In the genomic region with DNA sequence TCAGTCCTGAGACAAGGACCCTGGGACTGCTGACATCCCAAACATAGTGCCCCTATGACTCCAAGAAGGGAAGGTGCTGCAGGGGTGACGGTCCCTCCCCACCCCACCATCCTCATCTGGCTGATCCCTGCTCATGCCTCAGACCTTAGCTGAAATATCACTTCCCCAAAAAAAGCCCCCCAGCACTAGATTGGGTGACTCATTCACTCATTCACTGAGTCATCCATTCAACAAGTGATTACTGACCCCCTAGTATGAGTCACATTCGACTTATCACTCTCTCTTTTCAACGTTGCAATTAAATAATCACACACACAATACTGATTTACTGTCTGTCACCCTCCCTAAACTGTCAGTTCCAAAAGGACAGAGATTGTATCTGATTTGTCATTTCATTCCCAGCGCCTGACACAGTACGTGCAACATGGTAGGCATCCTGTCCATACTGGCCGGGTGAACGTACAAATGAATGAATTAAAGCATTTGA, we compare ENCODE assay signal across 13 cellular contexts. TPM values are rescaled to one million over a fixed set of nuclear protein-coding genes. Genes with fewer than 3 reads are reported as not detected.
DNase-seq lines count a peak whose midpoint lies in the region; ATAC-seq and TF ChIP-seq lines count a peak whose summit lies in the region.
"Had no signal": no experiment of that assay in that cellular context is flagged by ENCODE, and none has a peak within 500 bp of the region (broad histone marks: within the 10 kb centered on the region; RNA-seq: fewer than 3 reads in every experiment).

No MANE protein-coding gene starts in this region.

- H3K27me3 ChIP-seq in DND-41 (ENCODE audit: insufficient read depth, low read length, poor library complexity) (no peaks in the 10 kb centered on the region), aorta (ENCODE audit: control insufficient read depth in 1 of 2, insufficient read depth in 2 of 2, low read length in 1 of 2) (no peaks in the 10 kb centered on the region)

- ATAC-seq in DND-41 (ENCODE audit: insufficient read depth, low read depth) (no peak), HG03571 (IDR thresholded peaks at IDR 0.05; ENCODE audit: unreplicated experiment) (no peak), GM19023 (IDR thresholded peaks at IDR 0.05; ENCODE audit: unreplicated experiment) (no peak), aorta (ENCODE audit: low FRiP score) (no peak)
- ATAC-seq: CD8-positive, alpha-beta T cell had no signal

- no peak overlapping the region for H2AFZ ChIP-seq in DND-41 (ENCODE audit: low read depth, low read length)
- H2AFZ ChIP-seq: hepatocyte had no signal

- TF ChIP-seq CTCF in DND-41 (IDR thresholded peaks at IDR 0.05; ENCODE audit: borderline replicate concordance, extremely low read depth, low read length, poor library complexity, severe bottlenecking) (no peak), HEK293 (tag by site-specific recombination; IDR thresholded peaks at IDR 0.05) (no peak), RWPE1 (conservative IDR thresholded peaks at IDR 0.05; ENCODE audit: low read depth) (no peak), foreskin fibroblast (IDR thresholded peaks at IDR 0.05; ENCODE audit: low read depth, low read length) (no peak)

- H3K9ac ChIP-seq in DND-41 (ENCODE audit: low read depth, low read length) = peak overlapping the region; percentile 2; the same call in 1 of the 2 replicates

- peaks cover 97% of the 10 kb centered on the region for H3K79me2 ChIP-seq in DND-41 (ENCODE audit: insufficient read depth, low read length)
- H3K79me2 ChIP-seq: hepatocyte had no signal

- H3K27ac ChIP-seq in DND-41 (ENCODE audit: low read length) (peak overlapping the region; percentile 86), HEK293 (ENCODE audit: extremely low read depth, low read depth, low read length) (no peak overlapping the region), RWPE1 (no peak overlapping the region), aorta (ENCODE audit: low read depth in 1 of 2, low read length in 2 of 2) (no peak overlapping the region)
- H3K27ac ChIP-seq: hepatocyte, skin epidermis had no signal

- H3K4me2 ChIP-seq in DND-41 (ENCODE audit: insufficient read depth, low read length) = no peak overlapping the region
- H3K4me2 ChIP-seq: hepatocyte had no signal

- POLR2A ChIA-PET in HEK293 (lab: Yijun Ruan, JAX) = no interaction called here
- POLR2A ChIA-PET in RWPE1 (lab: Yijun Ruan, JAX; ENCODE audit: low non-redundant PET) = no interaction called here

- WGBS in aorta, 2 donors = 61 to 72% methylated on average over 7 of the region's 7 CpGs

- H3K9me3 ChIP-seq in DND-41 (ENCODE audit: insufficient read depth, low read length, severe bottlenecking) = no peaks in the 10 kb centered on the region
- H3K9me3 ChIP-seq in HEK293 (ENCODE audit: control insufficient read depth, insufficient read depth, low read depth, low read length) = no peaks in the 10 kb centered on the region
- H3K9me3 ChIP-seq in aorta (ENCODE audit: control insufficient read depth, low read length) = no peaks in the 10 kb centered on the region

- intact Hi-C loops in aorta (cut with DNase I) = no loop called here

- no peak for DNase-seq in DND-41
- peak; percentile 86 for DNase-seq in RWPE1 (ENCODE audit: low spot score)
- peak; percentile 50 to 56 for DNase-seq in foreskin fibroblast
- DNase-seq in HT-29 (ENCODE audit: low spot score) = no peak
- DNase-seq in aorta = no peak
- DNase-seq: CD8-positive, alpha-beta T cell; H7; NCI-H1694 treated with DMSO at 0.1 percent for 48 hours had no signal

- H3K4me1 ChIP-seq in DND-41 (ENCODE audit: insufficient read depth, low read length) (peaks cover 100% of the 10 kb centered on the region), HEK293 (ENCODE audit: control insufficient read depth, insufficient read depth, low read length) (peaks cover 4% of the 10 kb centered on the region; the same call in 1 of the 2 replicates), aorta (ENCODE audit: control insufficient read depth in 1 of 2, insufficient read depth in 2 of 2, low read length in 2 of 2) (no peaks in the 10 kb centered on the region)

- H3K36me3 ChIP-seq in DND-41 (ENCODE audit: insufficient read depth, low read length) (peaks cover 47% of the 10 kb centered on the region), HEK293 (ENCODE audit: control insufficient read depth in 2 of 2, insufficient read depth in 1 of 2, low read length in 2 of 2) (no peaks in the 10 kb centered on the region), aorta (ENCODE audit: control insufficient read depth in 1 of 2, insufficient read depth in 2 of 2, low read length in 1 of 2) (no peaks in the 10 kb centered on the region)

- H4K20me1 ChIP-seq in DND-41 (ENCODE audit: insufficient read depth, low read length) = no peaks in the 10 kb centered on the region; the same call in 1 of the 2 replicates

- H3K4me3 ChIP-seq in DND-41 (ENCODE audit: low read depth in 1 of 2, low read length in 2 of 2) (no peak overlapping the region), HEK293 (ENCODE audit: low read depth, low read length) (no peak overlapping the region), foreskin fibroblast (ENCODE audit: low read depth in 1 of 2, low read length in 2 of 2) (no peak overlapping the region), aorta (ENCODE audit: low read length in 2 of 2) (no peak overlapping the region)
- H3K4me3 ChIP-seq: hepatocyte, skin epidermis had no signal

- CTCF ChIA-PET in HEK293 (lab: Yijun Ruan, JAX) = interaction anchor here (0.6 kb wide), 1 partner anchor 11 kb away, joined by 3 read pairs; no protein-coding TSS in a partner anchor
- CTCF ChIA-PET in RWPE1 (lab: Yijun Ruan, JAX) = no interaction called here

TF ChIP-seq in HEK293, 187 proteins besides CTCF, POLR2A, EP300 and RAD21 (continues in another document):
- TF ChIP-seq ZNF843 (tag by site-specific recombination; IDR thresholded peaks at IDR 0.05) (peak; percentile 96), ZNF121 (tag by site-specific recombination; IDR thresholded peaks at IDR 0.05) (no peak), FEZF1 (tag by site-specific recombination; IDR thresholded peaks at IDR 0.05) (peak; percentile 97), ZNF426 (tag by site-specific recombination; IDR thresholded peaks at IDR 0.05) (no peak), ZNF48 (tag by site-specific recombination; IDR thresholded peaks at IDR 0.05) (no peak), ZNF529 (tag by site-specific recombination; IDR thresholded peaks at IDR 0.05; ENCODE audit: insufficient replicate concordance) (peak; percentile 41), ZNF24 (tag by site-specific recombination; IDR thresholded peaks at IDR 0.05) (peak; percentile 100), ZNF366 (tag by site-specific recombination; conservative IDR thresholded peaks at IDR 0.05) (peak; percentile 54; the same call in 1 of the 2 replicates), ZNF501 (tag by site-specific recombination; IDR thresholded peaks at IDR 0.05) (peak; percentile 85), ZNF423 (tag by site-specific recombination; IDR thresholded peaks at IDR 0.05) (no peak), TCF7L2 (IDR thresholded peaks at IDR 0.05; ENCODE audit: borderline replicate concordance, low read depth, low read length) (no peak), ZNF184 (tag by site-specific recombination; IDR thresholded peaks at IDR 0.05) (peak; percentile 92), ZBTB20 (tag by site-specific recombination; IDR thresholded peaks at IDR 0.05) (no peak), ZNF37A (tag by site-specific recombination; IDR thresholded peaks at IDR 0.05) (no peak), ZFP41 (tag by site-specific recombination; IDR thresholded peaks at IDR 0.05; ENCODE audit: borderline replicate concordance) (no peak)
- TF ChIP-seq, protein P1, sequence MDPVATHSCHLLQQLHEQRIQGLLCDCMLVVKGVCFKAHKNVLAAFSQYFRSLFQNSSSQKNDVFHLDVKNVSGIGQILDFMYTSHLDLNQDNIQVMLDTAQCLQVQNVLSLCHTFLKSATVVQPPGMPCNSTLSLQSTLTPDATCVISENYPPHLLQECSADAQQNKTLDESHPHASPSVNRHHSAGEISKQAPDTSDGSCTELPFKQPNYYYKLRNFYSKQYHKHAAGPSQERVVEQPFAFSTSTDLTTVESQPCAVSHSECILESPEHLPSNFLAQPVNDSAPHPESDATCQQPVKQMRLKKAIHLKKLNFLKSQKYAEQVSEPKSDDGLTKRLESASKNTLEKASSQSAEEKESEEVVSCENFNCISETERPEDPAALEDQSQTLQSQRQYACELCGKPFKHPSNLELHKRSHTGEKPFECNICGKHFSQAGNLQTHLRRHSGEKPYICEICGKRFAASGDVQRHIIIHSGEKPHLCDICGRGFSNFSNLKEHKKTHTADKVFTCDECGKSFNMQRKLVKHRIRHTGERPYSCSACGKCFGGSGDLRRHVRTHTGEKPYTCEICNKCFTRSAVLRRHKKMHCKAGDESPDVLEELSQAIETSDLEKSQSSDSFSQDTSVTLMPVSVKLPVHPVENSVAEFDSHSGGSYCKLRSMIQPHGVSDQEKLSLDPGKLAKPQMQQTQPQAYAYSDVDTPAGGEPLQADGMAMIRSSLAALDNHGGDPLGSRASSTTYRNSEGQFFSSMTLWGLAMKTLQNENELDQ (tag by site-specific recombination; IDR thresholded peaks at IDR 0.05; ENCODE audit: low read depth) = no peak
- TF ChIP-seq, protein P2, sequence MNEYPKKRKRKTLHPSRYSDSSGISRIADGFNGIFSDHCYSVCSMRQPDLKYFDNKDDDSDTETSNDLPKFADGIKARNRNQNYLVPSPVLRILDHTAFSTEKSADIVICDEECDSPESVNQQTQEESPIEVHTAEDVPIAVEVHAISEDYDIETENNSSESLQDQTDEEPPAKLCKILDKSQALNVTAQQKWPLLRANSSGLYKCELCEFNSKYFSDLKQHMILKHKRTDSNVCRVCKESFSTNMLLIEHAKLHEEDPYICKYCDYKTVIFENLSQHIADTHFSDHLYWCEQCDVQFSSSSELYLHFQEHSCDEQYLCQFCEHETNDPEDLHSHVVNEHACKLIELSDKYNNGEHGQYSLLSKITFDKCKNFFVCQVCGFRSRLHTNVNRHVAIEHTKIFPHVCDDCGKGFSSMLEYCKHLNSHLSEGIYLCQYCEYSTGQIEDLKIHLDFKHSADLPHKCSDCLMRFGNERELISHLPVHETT (tag by site-specific recombination; IDR thresholded peaks at IDR 0.05) = peak; percentile 99
- TF ChIP-seq, protein P3, sequence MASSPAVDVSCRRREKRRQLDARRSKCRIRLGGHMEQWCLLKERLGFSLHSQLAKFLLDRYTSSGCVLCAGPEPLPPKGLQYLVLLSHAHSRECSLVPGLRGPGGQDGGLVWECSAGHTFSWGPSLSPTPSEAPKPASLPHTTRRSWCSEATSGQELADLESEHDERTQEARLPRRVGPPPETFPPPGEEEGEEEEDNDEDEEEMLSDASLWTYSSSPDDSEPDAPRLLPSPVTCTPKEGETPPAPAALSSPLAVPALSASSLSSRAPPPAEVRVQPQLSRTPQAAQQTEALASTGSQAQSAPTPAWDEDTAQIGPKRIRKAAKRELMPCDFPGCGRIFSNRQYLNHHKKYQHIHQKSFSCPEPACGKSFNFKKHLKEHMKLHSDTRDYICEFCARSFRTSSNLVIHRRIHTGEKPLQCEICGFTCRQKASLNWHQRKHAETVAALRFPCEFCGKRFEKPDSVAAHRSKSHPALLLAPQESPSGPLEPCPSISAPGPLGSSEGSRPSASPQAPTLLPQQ (tag by site-specific recombination; IDR thresholded peaks at IDR 0.05) = peak; percentile 90

RNA-seq across cellular contexts. Expression of a gene that starts 48.6 kb away (rescaled TPM):
- 1.1 and 2.4 TPM in 2 replicates for total RNA-seq in HT-29 (2014; rRNA removed; shearing (Covaris generic))
- 1 to 10 TPM; 5.2 to 6.3 TPM for total RNA-seq in aorta
- polyA plus RNA-seq in aorta = 1 to 10 TPM; 1.6 to 2.8 TPM

Comparison
In these comparisons a context has a peak if more than half of its experiments do, and no peak if none do; other contexts are left out.
1. DNase-seq: peak in RWPE1 (single experiment) and foreskin fibroblast (2 of 2); none in DND-41 (single experiment), HT-29 (single experiment) and aorta (0 of 2).